Comparison of ENCODE assay signal across 16 cellular contexts in the genomic region with DNA sequence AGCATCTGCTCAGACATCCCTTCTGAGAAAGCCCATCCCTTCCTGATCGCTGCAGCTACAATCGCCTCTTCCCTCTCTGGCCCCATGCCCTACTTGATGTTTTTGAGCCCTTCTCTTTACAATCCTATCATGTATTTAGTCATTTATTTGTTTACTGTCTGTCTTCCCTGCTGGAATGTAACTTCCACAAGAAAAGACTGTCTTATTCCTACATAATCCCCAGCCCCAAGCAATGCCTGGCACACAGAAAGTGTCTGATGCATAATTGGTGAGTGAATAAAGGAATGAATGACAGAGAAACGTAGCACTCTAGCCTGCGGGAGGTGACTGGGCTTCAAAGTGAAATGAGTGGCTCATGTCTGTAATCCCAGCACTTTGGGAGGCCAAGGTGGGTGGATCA. TPM values are rescaled to one million over a fixed set of nuclear protein-coding genes. Genes with fewer than 3 reads are reported as not detected.
DNase-seq lines count a peak whose midpoint lies in the region; ATAC-seq and TF ChIP-seq lines count a peak whose summit lies in the region.
"Had no signal": no experiment of that assay in that cellular context is flagged by ENCODE, and none has a peak within 500 bp of the region (broad histone marks: within the 10 kb centered on the region; RNA-seq: fewer than 3 reads in every experiment).

No MANE protein-coding gene starts in this region.

- H2AFZ ChIP-seq in smooth muscle cell (ENCODE audit: low read depth) (no peak overlapping the region), MM.1S (ENCODE audit: low read length) (no peak overlapping the region)

- H3K4me1 Mint-ChIP-seq in endodermal cell: peaks cover 17% of the 10 kb centered on the region
- peaks cover 22% of the 10 kb centered on the region for H3K4me1 Mint-ChIP-seq in activated T-helper 2 cell treated with anti-CD3 and anti-CD28 coated beads, Interferon-gamma antibody, Interleukin-2, Interleukin-4, amounts not matched to agents 10 μg/mL and 5 μg/mL and 100 μg/mL, durations not matched to agents 14 hours and 24 hours and 36 hours (ENCODE audit: low read depth)

- 83 to 100% methylated on average over 3 to 4 of the region's 4 CpGs for WGBS in endodermal cell (ENCODE audit: insufficient coverage in 1 of 2, insufficient read length in 1 of 2), 2 experiments
- 11% methylated on average over 4 of the region's 4 CpGs for WGBS in smooth muscle cell (ENCODE audit: low lambda C conversion rate)

- peaks cover 14% of the 10 kb centered on the region for H3K36me3 ChIP-seq in endodermal cell (ENCODE audit: control insufficient read depth, insufficient read depth, low read length)
- no peaks in the 10 kb centered on the region for H3K36me3 ChIP-seq in smooth muscle cell (ENCODE audit: low read depth)
- H3K36me3 ChIP-seq in MM.1S (replicated peaks; ENCODE audit: insufficient read depth, low read length): no peaks in the 10 kb centered on the region

- no peak overlapping the region for H3K4me3 ChIP-seq in endodermal cell (ENCODE audit: low read length)
- no peak overlapping the region for H3K4me3 ChIP-seq in smooth muscle cell
- no peak overlapping the region for H3K4me3 ChIP-seq in MM.1S (ENCODE audit: low read length)
- H3K4me3 ChIP-seq: dorsolateral prefrontal cortex had no signal

- intact Hi-C loops in left colon (cut with DNase I, micrococcal nuclease): no loop called here
- intact Hi-C loops in activated T-helper 2 cell treated with anti-CD3 and anti-CD28 coated beads, Interferon-gamma antibody, Interleukin-2, Interleukin-4, amounts not matched to agents 10 μg/mL and 5 μg/mL and 100 μg/mL, durations not matched to agents 14 hours and 24 hours and 36 hours (cut with micrococcal nuclease): no loop called here

- H3K27ac Mint-ChIP-seq in endodermal cell: peak overlapping the region; percentile 11
- H3K27ac Mint-ChIP-seq in activated T-helper 2 cell treated with anti-CD3 and anti-CD28 coated beads, Interferon-gamma antibody, Interleukin-2, Interleukin-4, amounts not matched to agents 10 μg/mL and 5 μg/mL and 100 μg/mL, durations not matched to agents 14 hours and 24 hours and 36 hours: no peak overlapping the region
- H3K27ac Mint-ChIP-seq: CD8-positive, alpha-beta T cell had no signal

- no peaks in the 10 kb centered on the region for H3K9me3 Mint-ChIP-seq in endodermal cell
- no peaks in the 10 kb centered on the region for H3K9me3 Mint-ChIP-seq in activated T-helper 2 cell treated with anti-CD3 and anti-CD28 coated beads, Interferon-gamma antibody, Interleukin-2, Interleukin-4, amounts not matched to agents 10 μg/mL and 5 μg/mL and 100 μg/mL, durations not matched to agents 14 hours and 24 hours and 36 hours
- H3K9me3 Mint-ChIP-seq: CD8-positive, alpha-beta T cell had no signal

- H3K4me3 Mint-ChIP-seq in endodermal cell: no peak overlapping the region
- no peak overlapping the region for H3K4me3 Mint-ChIP-seq in activated T-helper 2 cell treated with anti-CD3 and anti-CD28 coated beads, Interferon-gamma antibody, Interleukin-2, Interleukin-4, amounts not matched to agents 10 μg/mL and 5 μg/mL and 100 μg/mL, durations not matched to agents 14 hours and 24 hours and 36 hours (ENCODE audit: low read depth)
- H3K4me3 Mint-ChIP-seq: CD8-positive, alpha-beta T cell had no signal

- H3K4me2 ChIP-seq in smooth muscle cell (peak overlapping the region; percentile 45), MM.1S (ENCODE audit: low read depth, low read length) (no peak overlapping the region)
- H3K4me2 ChIP-seq: SK-N-SH had no signal

- no peak for TF ChIP-seq CTCF in endodermal cell (conservative IDR thresholded peaks at IDR 0.05)
- TF ChIP-seq CTCF in smooth muscle cell (IDR thresholded peaks at IDR 0.05; ENCODE audit: borderline replicate concordance, insufficient read depth, poor library complexity, severe bottlenecking): no peak
- TF ChIP-seq CTCF in MM.1S (IDR thresholded peaks at IDR 0.05; ENCODE audit: low read length): no peak

- H3K27me3 Mint-ChIP-seq in endodermal cell (ENCODE audit: insufficient read depth): no peaks in the 10 kb centered on the region
- H3K27me3 Mint-ChIP-seq in activated T-helper 2 cell treated with anti-CD3 and anti-CD28 coated beads, Interferon-gamma antibody, Interleukin-2, Interleukin-4, amounts not matched to agents 10 μg/mL and 5 μg/mL and 100 μg/mL, durations not matched to agents 14 hours and 24 hours and 36 hours (ENCODE audit: low read depth): no peaks in the 10 kb centered on the region

- H3K9me2 ChIP-seq in MM.1S (replicated peaks; ENCODE audit: insufficient read depth, low read length): no peaks in the 10 kb centered on the region
- H3K9me2 ChIP-seq: SK-N-SH had no signal

- peaks cover 7% of the 10 kb centered on the region for H3K4me1 ChIP-seq in endodermal cell (ENCODE audit: control insufficient read depth, insufficient read depth, low read length)
- H3K4me1 ChIP-seq in smooth muscle cell (ENCODE audit: low read depth): peaks cover 19% of the 10 kb centered on the region
- peaks cover 15% of the 10 kb centered on the region for H3K4me1 ChIP-seq in MM.1S (ENCODE audit: low read length)

- H3K27me3 ChIP-seq in endodermal cell (ENCODE audit: control insufficient read depth, insufficient read depth, low read length, poor library complexity, severe bottlenecking) (no peaks in the 10 kb centered on the region), smooth muscle cell (ENCODE audit: low read depth) (no peaks in the 10 kb centered on the region), MM.1S (replicated peaks; ENCODE audit: insufficient read depth, low read length) (no peaks in the 10 kb centered on the region)
- H3K27me3 ChIP-seq: dorsolateral prefrontal cortex had no signal

- peaks cover 10% of the 10 kb centered on the region for H3K79me2 ChIP-seq in smooth muscle cell (ENCODE audit: low read depth)
- no peaks in the 10 kb centered on the region for H3K79me2 ChIP-seq in MM.1S (ENCODE audit: low read length)

- H4K20me1 ChIP-seq in smooth muscle cell (ENCODE audit: low read depth) (peaks cover 1% of the 10 kb centered on the region), MM.1S (ENCODE audit: insufficient read depth, low read length) (no peaks in the 10 kb centered on the region)

- no peak for ATAC-seq in left colon
- ATAC-seq: CD8-positive, alpha-beta T cell; left lobe of liver had no signal

- H3K9me3 ChIP-seq in endodermal cell (ENCODE audit: control insufficient read depth, low read length) (no peaks in the 10 kb centered on the region), smooth muscle cell (replicated peaks; ENCODE audit: low read depth) (no peaks in the 10 kb centered on the region), MM.1S (replicated peaks; ENCODE audit: insufficient read depth, low read length) (no peaks in the 10 kb centered on the region)
- H3K9me3 ChIP-seq: SK-N-SH had no signal

- peaks cover 37% of the 10 kb centered on the region for H3F3A ChIP-seq in smooth muscle cell (ENCODE audit: low read depth)
- H3F3A ChIP-seq in MM.1S (ENCODE audit: insufficient read depth, low read length): no peaks in the 10 kb centered on the region

- no peak overlapping the region for H3K27ac ChIP-seq in endodermal cell (ENCODE audit: low read depth, low read length)
- peak overlapping the region; percentile 98 for H3K27ac ChIP-seq in smooth muscle cell (ENCODE audit: low read depth)
- no peak overlapping the region for H3K27ac ChIP-seq in MM.1S (ENCODE audit: low read length)

- DNase-seq in EL (peak; percentile 23), RPMI7951 (ENCODE audit: low read depth) (peak; percentile 56), endodermal cell (no peak), smooth muscle cell (lab: John Stamatoyannopoulos, UW; ENCODE audit: unreplicated experiment) (no peak), MM.1S (no peak), left colon (no peak)
- no peak for DNase-seq in activated T-helper 2 cell treated with anti-CD3 and anti-CD28 coated beads, Interferon-gamma antibody, Interleukin-2, Interleukin-4, amounts not matched to agents 10 μg/mL and 5 μg/mL and 100 μg/mL, durations not matched to agents 14 hours and 24 hours and 36 hours (ENCODE audit: low spot score)
- DNase-seq: activated gamma-delta T cell; CD8-positive, alpha-beta T cell; dorsolateral prefrontal cortex; glutamatergic neuron; GOT3; NCI-H1105 treated with DMSO at 0.1 percent for 48 hours; NCI-H774; SK-N-SH had no signal

- peaks cover 39% of the 10 kb centered on the region for H3K36me3 Mint-ChIP-seq in endodermal cell (ENCODE audit: low read depth)
- H3K36me3 Mint-ChIP-seq in activated T-helper 2 cell treated with anti-CD3 and anti-CD28 coated beads, Interferon-gamma antibody, Interleukin-2, Interleukin-4, amounts not matched to agents 10 μg/mL and 5 μg/mL and 100 μg/mL, durations not matched to agents 14 hours and 24 hours and 36 hours (ENCODE audit: low read depth): peaks cover 60% of the 10 kb centered on the region

- no peak overlapping the region for H3K9ac ChIP-seq in endodermal cell (ENCODE audit: extremely low read depth, low read length, poor library complexity, severe bottlenecking)
- H3K9ac ChIP-seq in smooth muscle cell (ENCODE audit: low read depth): peak overlapping the region; percentile 34
- H3K9ac ChIP-seq in MM.1S (ENCODE audit: low read length): no peak overlapping the region
- H3K9ac ChIP-seq: SK-N-SH had no signal

RNA-seq across cellular contexts. Expression of gene ECE1, which starts 25.4 kb away (rescaled TPM):
- total RNA-seq in RPMI7951 (2014; rRNA removed; shearing (Covaris generic)): 112 and 131 TPM in 2 replicates
- total RNA-seq in endodermal cell: 10 to 100 TPM; 47.8 to 57.9 TPM
- polyA plus RNA-seq in endodermal cell (2013, experiment 1 of 2): 38.8 TPM
- 42.8 TPM for polyA plus RNA-seq in endodermal cell (2013, experiment 2 of 2)
- total RNA-seq in smooth muscle cell: 63.8 and 129 TPM in 2 replicates
- 101 and 108 TPM in 2 replicates for polyA plus RNA-seq in smooth muscle cell
- 100 to 1,000 TPM; 110 to 165 TPM for total RNA-seq in left colon
- total RNA-seq in activated T-helper 2 cell treated with anti-CD3 and anti-CD28 coated beads, Interferon-gamma antibody, Interleukin-2, Interleukin-4, amounts not matched to agents 10 μg/mL and 5 μg/mL and 100 μg/mL, durations not matched to agents 14 hours and 24 hours and 36 hours: 94.1 and 97.0 TPM in 2 replicates

Comparison
In these comparisons a context has a peak if more than half of its experiments do, and no peak if none do; other contexts are left out.
1. DNase-seq: peak in EL (single experiment) and RPMI7951 (single experiment); none in endodermal cell (single experiment), smooth muscle cell (single experiment), MM.1S (single experiment), left colon (0 of 2) and activated T-helper 2 cell treated with anti-CD3 and anti-CD28 coated beads, Interferon-gamma antibody, Interleukin-2, Interleukin-4, amounts not matched to agents 10 μg/mL and 5 μg/mL and 100 μg/mL, durations not matched to agents 14 hours and 24 hours and 36 hours (single experiment).